11 cellular contexts compared by ENCODE assay signal in the genomic region with DNA sequence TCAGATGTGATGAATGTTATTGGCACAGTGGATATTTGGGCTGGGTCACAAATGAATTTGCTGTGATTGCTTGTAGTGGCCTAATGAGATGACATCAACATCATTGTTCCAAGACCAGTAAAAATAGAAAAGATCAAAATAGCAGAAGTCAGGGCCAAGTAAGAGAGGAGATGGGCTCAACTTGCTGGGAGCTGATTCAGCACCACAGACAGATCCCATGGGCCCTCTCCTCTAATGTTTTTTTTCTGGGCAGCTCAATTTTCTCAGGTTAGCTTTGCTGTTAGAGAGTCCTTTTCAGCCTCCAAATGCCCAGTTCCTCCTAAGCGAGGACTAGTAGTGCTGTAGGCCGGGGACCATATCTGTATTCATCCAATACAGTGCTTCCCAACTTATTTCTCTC.
"Had no signal": no experiment of that assay in that cellular context is flagged by ENCODE, and none has a peak within 500 bp of the region (broad histone marks: within the 10 kb centered on the region; RNA-seq: fewer than 3 reads in every experiment).

No MANE protein-coding gene starts in this region.

- H3K4me2 ChIP-seq: smooth muscle cell had no signal

- H3K4me3 ChIP-seq: ascending aorta, right atrium auricular region, smooth muscle cell, testis, upper lobe of left lung had no signal

- ATAC-seq: activated naive CD8-positive, alpha-beta T cell treated with anti-CD3 and anti-CD28 coated beads, Interleukin-2, amount 50 U/mL, for 24 hours; activated T-helper 17 cell treated with anti-CD3 and anti-CD28 coated beads, Interleukin-2, amount 50 U/mL, for 72 hours; stimulated activated naive CD8-positive, alpha-beta T cell treated with anti-CD3 and anti-CD28 coated beads, Interleukin-15, amount 100 ng/mL, for 72 hours had no signal

- DNase-seq: activated CD4-positive, alpha-beta T cell treated with anti-CD3 and anti-CD28 coated beads, Interleukin-2, amount 50 U/mL, for 48 hours; activated naive CD4-positive, alpha-beta T cell treated with Interleukin-2 at 50 U/mL for 16 hours; activated naive CD8-positive, alpha-beta T cell treated with anti-CD3 and anti-CD28 coated beads, Interleukin-2, amount 50 U/mL, for 24 hours; stimulated activated naive CD8-positive, alpha-beta T cell treated with anti-CD3 and anti-CD28 coated beads, Interleukin-15, amount 100 ng/mL, for 72 hours; testis; upper lobe of left lung had no signal

- H3K27ac ChIP-seq: ascending aorta, right atrium auricular region, testis, upper lobe of left lung, VCaP had no signal

- H3K27me3 ChIP-seq: ascending aorta, right atrium auricular region, testis, upper lobe of left lung had no signal

- H3K36me3 ChIP-seq: ascending aorta, right atrium auricular region, upper lobe of left lung had no signal

- H3K4me1 ChIP-seq: ascending aorta, right atrium auricular region, testis, upper lobe of left lung had no signal

- H3K9me3 ChIP-seq: testis had no signal
